8 cellular contexts compared by ENCODE assay signal in genomic region chr3:98727638-98728037, GRCh38. TPM values are rescaled to one million over a fixed set of nuclear protein-coding genes. Genes with fewer than 3 reads are reported as not detected.
"Had no signal": no experiment of that assay in that cellular context is flagged by ENCODE, and none has a peak within 500 bp of the region (broad histone marks: within the 10 kb centered on the region; RNA-seq: fewer than 3 reads in every experiment).

No MANE protein-coding gene starts in this region.

- DNase-seq: GOT3, H9, HCEC 1CT, HFFc6, KG1 had no signal

- ATAC-seq: HepG2 had no signal

- H3K27ac ChIP-seq: HL-60 had no signal

RNA-seq across cellular contexts. Expression of gene ST3GAL6, which starts 35.5 kb away (rescaled TPM):
- polyA plus RNA-seq: IgD-negative memory B cell had no signal
